8 cellular contexts compared by ENCODE assay signal in the genomic region with DNA sequence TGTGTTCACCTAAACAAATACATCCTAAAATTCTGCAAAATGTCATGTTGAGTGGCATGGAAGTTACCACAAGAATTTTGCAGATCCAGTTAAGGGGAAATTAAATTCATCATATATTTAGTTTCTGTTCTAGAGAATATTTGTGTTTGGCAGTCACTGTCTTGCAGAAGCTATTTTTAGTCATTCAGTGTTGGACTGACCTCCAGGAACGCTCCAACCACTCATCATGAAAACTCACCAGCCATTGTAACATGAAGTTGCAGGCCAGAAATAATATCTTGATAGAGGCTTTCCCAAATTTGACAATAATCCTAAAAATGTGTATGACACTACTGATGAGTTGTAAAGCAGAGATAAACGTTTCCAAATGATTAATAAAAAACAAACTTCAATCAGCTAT. TPM values are rescaled to one million over a fixed set of nuclear protein-coding genes. Genes with fewer than 3 reads are reported as not detected.
A peak's percentile ranks its signal among the peaks of the same experiment; 100 is the strongest.
DNase-seq lines count a peak whose midpoint lies in the region; ATAC-seq and TF ChIP-seq lines count a peak whose summit lies in the region.
"Not testable (repeated sequence)": the region's sequence is repeated elsewhere in the genome, so short reads cannot be mapped to it uniquely, and the experiment has no call there.

No MANE protein-coding gene starts in this region.

- ATAC-seq in Right ventricle myocardium inferior (peak; percentile 37), left ventricle myocardium superior (peak; percentile 64)

- not testable (repeated sequence) for H3K27me3 ChIP-seq in brain microvascular endothelial cell (replicated peaks)

- not testable (repeated sequence) for H3K4me3 ChIP-seq in brain microvascular endothelial cell (ENCODE audit: low read depth, low read length)

- DNase-seq in EH (ENCODE audit: low read depth) (peak; percentile 77), LHCN-M2 (ENCODE audit: low read depth) (peak; percentile 12), brain microvascular endothelial cell (peak; percentile 26), fibroblast of gingiva (ENCODE audit: low read depth) (peak; percentile 27), myocyte (ENCODE audit: low read depth) (peak; percentile 17), stromal cell of bone marrow (ENCODE audit: low read depth) (peak; percentile 26)
- DNase-seq in Right ventricle myocardium inferior (ENCODE audit: missing footprints); left ventricle myocardium superior: not testable (repeated sequence)

- intact Hi-C loops in Right ventricle myocardium inferior (cut with DNase I); left ventricle myocardium superior (cut with micrococcal nuclease): not testable (repeated sequence)

- TF ChIP-seq CTCF in brain microvascular endothelial cell (IDR thresholded peaks at IDR 0.05; ENCODE audit: low read depth, low read length, missing control alignments) = not testable (repeated sequence)

- in situ Hi-C loops in brain microvascular endothelial cell (cut with HindIII; ENCODE audit: low pct_ligation_motif_present, low sequenced_read_pairs) = not testable (repeated sequence)

- H3K36me3 ChIP-seq in brain microvascular endothelial cell (replicated peaks) = not testable (repeated sequence)

- not testable (repeated sequence) for H3K27ac ChIP-seq in brain microvascular endothelial cell

RNA-seq across cellular contexts. Expression of a gene that starts 35.6 kb away (rescaled TPM):
- total RNA-seq in LHCN-M2 (2014; rRNA removed) (30.6 and 32.9 TPM in 2 replicates), Right ventricle myocardium inferior (13.9 TPM), left ventricle myocardium superior (15.5 TPM), myocyte (27.7 and 34.3 TPM in 2 replicates)
- polyA plus RNA-seq in LHCN-M2 (2012) = 10.6 TPM
- polyA plus RNA-seq in myocyte (2012) = 14.5 TPM
